ENCODE assay signal across 9 cellular contexts in genomic region chr11:77407613-77408012, GRCh38.
A peak's percentile ranks its signal among the peaks of the same experiment; 100 is the strongest.
DNase-seq lines count a peak whose midpoint lies in the region; ATAC-seq and TF ChIP-seq lines count a peak whose summit lies in the region.
"Had no signal": no experiment of that assay in that cellular context is flagged by ENCODE, and none has a peak within 500 bp of the region (broad histone marks: within the 10 kb centered on the region; RNA-seq: fewer than 3 reads in every experiment).

No MANE protein-coding gene starts in this region.

- no peaks in the 10 kb centered on the region for H3K27me3 ChIP-seq in SK-N-SH (ENCODE audit: insufficient read depth)
- no peaks in the 10 kb centered on the region for H3K27me3 ChIP-seq in effector memory CD4-positive, alpha-beta T cell (replicated peaks; ENCODE audit: control insufficient read depth, insufficient read depth, low read length, poor library complexity, severe bottlenecking)

- H2AFZ ChIP-seq in SK-N-SH (ENCODE audit: low read depth), result no peak overlapping the region

- peaks cover 10 to 11% of the 10 kb centered on the region in 2 experiments; a peak in 3 of 4 replicates for H3K4me1 ChIP-seq in SK-N-SH (ENCODE audit: control insufficient read depth in 1 of 2, insufficient read depth in 2 of 2, low read depth in 1 of 2, low read length in 1 of 2)
- H3K4me1 ChIP-seq in effector memory CD4-positive, alpha-beta T cell (ENCODE audit: control insufficient read depth, insufficient read depth, low read length, poor library complexity, severe bottlenecking), result peaks cover 12% of the 10 kb centered on the region

- CTCF ChIA-PET in SK-N-SH (lab: Yijun Ruan, JAX), result interaction anchor here (1.0 to 1.4 kb wide), 2 partner anchors 25 to 60 kb away, joined by 4 to 5 read pairs; no protein-coding TSS in a partner anchor
- CTCF ChIA-PET in activated CD8-positive, alpha-beta memory T cell treated with anti-CD3 and anti-CD28 coated beads, Interleukin-2, amount 10 ng/mL, durations not matched to agents 7 days and 5 days (lab: Charles Lee), result no interaction called here

- H3K36me3 Mint-ChIP-seq in activated CD8-positive, alpha-beta memory T cell treated with anti-CD3 and anti-CD28 coated beads, Interleukin-2, amount 10 ng/mL, durations not matched to agents 7 days and 5 days, result peaks cover 33% of the 10 kb centered on the region

- intact Hi-C loops in left cardiac atrium (cut with DNase I), result no loop called here

- TF ChIP-seq CTCF in SK-N-SH (IDR thresholded peaks at IDR 0.05), result no peak

- no peaks in the 10 kb centered on the region for H3K9me3 ChIP-seq in SK-N-SH
- no peaks in the 10 kb centered on the region for H3K9me3 ChIP-seq in effector memory CD4-positive, alpha-beta T cell (ENCODE audit: control insufficient read depth, low read length)

- no peak overlapping the region for H3K9ac ChIP-seq in SK-N-SH

- 0 out of 2 replicates have a peak, but pooled peaks have one; percentile 10 for TF ChIP-seq RAD21 in SK-N-SH (IDR thresholded peaks at IDR 0.05; ENCODE audit: low read length)

- H3K4me2 ChIP-seq in SK-N-SH, result peak overlapping the region; percentile 61

- no peaks in the 10 kb centered on the region for H4K20me1 ChIP-seq in SK-N-SH (ENCODE audit: insufficient read depth)

- H3K27me3 Mint-ChIP-seq in activated CD8-positive, alpha-beta memory T cell treated with anti-CD3 and anti-CD28 coated beads, Interleukin-2, amount 10 ng/mL, durations not matched to agents 7 days and 5 days, result no peaks in the 10 kb centered on the region

- DNase-seq in A172 (ENCODE audit: low spot score), result peak; percentile 90
- peak; percentile 52 for DNase-seq in HPDE6-E6E7 (ENCODE audit: extremely low spot score)
- DNase-seq in SK-N-SH, result peak; percentile 65
- peak; percentile 43 for DNase-seq in left cardiac atrium
- DNase-seq in activated CD8-positive, alpha-beta memory T cell treated with anti-CD3 and anti-CD28 coated beads, Interleukin-2, amount 10 ng/mL, durations not matched to agents 7 days and 5 days, result no peak
- no peak for DNase-seq in effector memory CD4-positive, alpha-beta T cell
- no peak for DNase-seq in retina
- DNase-seq: NCI-H1694 treated with DMSO at 0.1 percent for 48 hours had no signal

- H3K4me3 Mint-ChIP-seq in activated CD8-positive, alpha-beta memory T cell treated with anti-CD3 and anti-CD28 coated beads, Interleukin-2, amount 10 ng/mL, durations not matched to agents 7 days and 5 days, result no peak overlapping the region

- WGBS in SK-N-SH (ENCODE audit: low lambda C conversion rate), result 1% methylated on average over 4 of the region's 4 CpGs

- no peaks in the 10 kb centered on the region for H3K9me3 Mint-ChIP-seq in activated CD8-positive, alpha-beta memory T cell treated with anti-CD3 and anti-CD28 coated beads, Interleukin-2, amount 10 ng/mL, durations not matched to agents 7 days and 5 days (ENCODE audit: low read depth)

- H3K79me2 ChIP-seq in SK-N-SH (ENCODE audit: insufficient read depth), result no peaks in the 10 kb centered on the region

- no peaks in the 10 kb centered on the region for H3K9me2 ChIP-seq in SK-N-SH

- H3K4me3 ChIP-seq in SK-N-SH (ENCODE audit: low read depth in 2 of 2, low read length in 1 of 2), result 0 out of 4 replicates have a peak overlapping the region, but pooled peaks of 1 of the 2 experiments have one; percentile 3
- no peak overlapping the region for H3K4me3 ChIP-seq in effector memory CD4-positive, alpha-beta T cell (ENCODE audit: insufficient read depth, low read depth, low read length, poor library complexity, severe bottlenecking)

- no peak overlapping the region for H3K27ac Mint-ChIP-seq in activated CD8-positive, alpha-beta memory T cell treated with anti-CD3 and anti-CD28 coated beads, Interleukin-2, amount 10 ng/mL, durations not matched to agents 7 days and 5 days

- POLR2A ChIA-PET in SK-N-SH (lab: Yijun Ruan, JAX), result no interaction called here

- H3K36me3 ChIP-seq in SK-N-SH (replicated peaks in 1 of 2; ENCODE audit: control insufficient read depth in 1 of 2, insufficient read depth in 2 of 2, low read length in 1 of 2), result no peaks in the 10 kb centered on the region
- no peaks in the 10 kb centered on the region for H3K36me3 ChIP-seq in effector memory CD4-positive, alpha-beta T cell (ENCODE audit: control insufficient read depth, insufficient read depth, low read length)

- peak overlapping the region; percentile 11 to 51; a peak in 2 of 4 replicates for H3K27ac ChIP-seq in SK-N-SH (ENCODE audit: low read depth in 2 of 2, low read length in 1 of 2)
- no peak overlapping the region for H3K27ac ChIP-seq in effector memory CD4-positive, alpha-beta T cell (ENCODE audit: insufficient read depth, low read length, poor library complexity, severe bottlenecking)

- H3F3A ChIP-seq in SK-N-SH (replicated peaks; ENCODE audit: insufficient read depth), result peaks cover 5% of the 10 kb centered on the region

- ATAC-seq in left cardiac atrium (peak in 1 of 2 donors; percentile 25), GM18907 (IDR thresholded peaks at IDR 0.05; ENCODE audit: unreplicated experiment) (no peak)
- no peak for ATAC-seq in activated CD8-positive, alpha-beta memory T cell treated with anti-CD3 and anti-CD28 coated beads, Interleukin-2, amount 10 ng/mL, durations not matched to agents 7 days and 5 days

- H3K4me1 Mint-ChIP-seq in activated CD8-positive, alpha-beta memory T cell treated with anti-CD3 and anti-CD28 coated beads, Interleukin-2, amount 10 ng/mL, durations not matched to agents 7 days and 5 days, result peaks cover 50% of the 10 kb centered on the region

- TF ChIP-seq EP300 in SK-N-SH (IDR thresholded peaks at IDR 0.05; ENCODE audit: borderline replicate concordance in 1 of 2, low read depth in 1 of 2, low read length in 1 of 2), result peak; percentile 44 to 68; a peak in 3 of 4 replicates

TF ChIP-seq in SK-N-SH, 30 proteins besides CTCF, POLR2A, EP300 and RAD21 (continues in another document):
- TF ChIP-seq POLR2AphosphoS5 (IDR thresholded peaks at IDR 0.05; ENCODE audit: low read depth, low read length) (peak; percentile 69), PBX3 (IDR thresholded peaks at IDR 0.05) (peak; percentile 82), YY1 (IDR thresholded peaks at IDR 0.05; ENCODE audit: low read depth) (no peak), TCF12 (IDR thresholded peaks at IDR 0.05) (peak; percentile 93), ZBTB33 (IDR thresholded peaks at IDR 0.05; ENCODE audit: borderline replicate concordance, low read depth) (peak; percentile 23; the same call in 1 of the 2 replicates), MEF2A (IDR thresholded peaks at IDR 0.05; ENCODE audit: borderline replicate concordance, low read depth) (no peak), JUND (IDR thresholded peaks at IDR 0.05) (peak; percentile 80), NFIC (IDR thresholded peaks at IDR 0.05; ENCODE audit: borderline replicate concordance) (peak; percentile 95), FOSL2 (IDR thresholded peaks at IDR 0.05; ENCODE audit: borderline replicate concordance, low read depth) (peak; percentile 83), RCOR1 (IDR thresholded peaks at IDR 0.05; ENCODE audit: low read length) (no peak), MXI1 (IDR thresholded peaks at IDR 0.05; ENCODE audit: low read depth, low read length) (no peak), RXRA (IDR thresholded peaks at IDR 0.05; ENCODE audit: borderline replicate concordance, low read depth) (no peak; the same call in 1 of the 2 replicates), USF2 (IDR thresholded peaks at IDR 0.05; ENCODE audit: borderline replicate concordance, low read depth, low read length) (no peak), SMC3 (IDR thresholded peaks at IDR 0.05; ENCODE audit: low read depth, low read length) (no peak), FOXM1 (IDR thresholded peaks at IDR 0.05; ENCODE audit: low read depth) (no peak), RFX5 (IDR thresholded peaks at IDR 0.05; ENCODE audit: low read length) (no peak), FOXJ3 (CRISPR knock-in tag; IDR thresholded peaks at IDR 0.05) (no peak)
- TF ChIP-seq, protein P1, sequence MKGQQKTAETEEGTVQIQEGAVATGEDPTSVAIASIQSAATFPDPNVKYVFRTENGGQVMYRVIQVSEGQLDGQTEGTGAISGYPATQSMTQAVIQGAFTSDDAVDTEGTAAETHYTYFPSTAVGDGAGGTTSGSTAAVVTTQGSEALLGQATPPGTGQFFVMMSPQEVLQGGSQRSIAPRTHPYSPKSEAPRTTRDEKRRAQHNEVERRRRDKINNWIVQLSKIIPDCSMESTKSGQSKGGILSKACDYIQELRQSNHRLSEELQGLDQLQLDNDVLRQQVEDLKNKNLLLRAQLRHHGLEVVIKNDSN (IDR thresholded peaks at IDR 0.05; ENCODE audit: borderline replicate concordance, low read depth), result no peak

Comparison
In these comparisons a context has a peak if more than half of its experiments do, and no peak if none do; other contexts are left out.
1. DNase-seq: peak in A172 (single experiment), HPDE6-E6E7 (single experiment), SK-N-SH (single experiment) and left cardiac atrium (single experiment); none in activated CD8-positive, alpha-beta memory T cell treated with anti-CD3 and anti-CD28 coated beads, Interleukin-2, amount 10 ng/mL, durations not matched to agents 7 days and 5 days (single experiment), effector memory CD4-positive, alpha-beta T cell (0 of 3) and retina (single experiment).